In genomic region chr17:63840591-63841349, GRCh38 we compare ENCODE assay signal across 8 cellular contexts.
DNase-seq lines count a peak whose midpoint lies in the region.

No MANE protein-coding gene starts in this region.

- H3K4me1 ChIP-seq in adipocyte (ENCODE audit: control insufficient read depth, insufficient read depth, low read length) (peaks cover 48% of the 10 kb centered on the region), subcutaneous abdominal adipose tissue (ENCODE audit: control insufficient read depth in 5 of 5, insufficient read depth in 5 of 5, low read length in 5 of 5) (peaks cover 18 to 62% (median 55%) of the 10 kb centered on the region in 5 donors)

- DNase-seq in NCI-H2196 (lab: John Stamatoyannopoulos, UW; ENCODE audit: unreplicated experiment) (peak; percentile 14), NCI-H2196 treated with DMSO at 0.1 percent for 48 hours (lab: John Stamatoyannopoulos, UW; ENCODE audit: unreplicated experiment) (no peak), adipocyte (ENCODE audit: low read depth) (no peak), inferior parietal cortex (ENCODE audit: extremely low spot score) (peak; percentile 34), NCI-H1417 (lab: John Stamatoyannopoulos, UW) (no peak), NCI-H2081 (lab: John Stamatoyannopoulos, UW) (no peak), NCI-H2227 (lab: John Stamatoyannopoulos, UW; ENCODE audit: unreplicated experiment) (no peak)

- H3K36me3 ChIP-seq in adipocyte (ENCODE audit: control insufficient read depth, insufficient read depth, low read length, severe bottlenecking): peaks cover 17% of the 10 kb centered on the region
- H3K36me3 ChIP-seq in subcutaneous abdominal adipose tissue (ENCODE audit: control insufficient read depth in 5 of 5, insufficient read depth in 5 of 5, low read length in 5 of 5): peaks cover 0 to 16% (median 13%) of the 10 kb centered on the region in 5 donors

- peak overlapping the region; percentile 96 for H3K4me3 ChIP-seq in adipocyte (ENCODE audit: low read length)
- peak overlapping the region; percentile 80 to 90 (median 84) for H3K4me3 ChIP-seq in subcutaneous abdominal adipose tissue (ENCODE audit: low read depth in 1 of 5, low read length in 5 of 5)

- H3K27me3 ChIP-seq in adipocyte (replicated peaks; ENCODE audit: control insufficient read depth, insufficient read depth, low read length) (no peaks in the 10 kb centered on the region), subcutaneous abdominal adipose tissue (ENCODE audit: control insufficient read depth in 5 of 5, insufficient read depth in 4 of 5, low read length in 5 of 5) (no peaks in the 10 kb centered on the region)

- H3K9me3 ChIP-seq in adipocyte (ENCODE audit: control insufficient read depth, low read length) (no peaks in the 10 kb centered on the region), subcutaneous abdominal adipose tissue (ENCODE audit: control insufficient read depth in 5 of 5, low read length in 5 of 5) (no peaks in the 10 kb centered on the region)

- H3K27ac ChIP-seq in subcutaneous abdominal adipose tissue (ENCODE audit: low read depth, low read length): peak overlapping the region; percentile 93

- H3K9ac ChIP-seq in adipocyte (ENCODE audit: low read length): peak overlapping the region; percentile 98
- peak overlapping the region; percentile 50 to 92 (median 87) for H3K9ac ChIP-seq in subcutaneous abdominal adipose tissue (ENCODE audit: low read length in 5 of 5)

Comparison
In these comparisons a context has a peak if more than half of its experiments do, and no peak if none do; other contexts are left out.
1. DNase-seq: peak in NCI-H2196 (single experiment) and inferior parietal cortex (single experiment); none in NCI-H2196 treated with DMSO at 0.1 percent for 48 hours (single experiment), adipocyte (single experiment), NCI-H1417 (0 of 3), NCI-H2081 (0 of 2) and NCI-H2227 (single experiment).